ENCODE assay signal across 8 cellular contexts in the genomic region with DNA sequence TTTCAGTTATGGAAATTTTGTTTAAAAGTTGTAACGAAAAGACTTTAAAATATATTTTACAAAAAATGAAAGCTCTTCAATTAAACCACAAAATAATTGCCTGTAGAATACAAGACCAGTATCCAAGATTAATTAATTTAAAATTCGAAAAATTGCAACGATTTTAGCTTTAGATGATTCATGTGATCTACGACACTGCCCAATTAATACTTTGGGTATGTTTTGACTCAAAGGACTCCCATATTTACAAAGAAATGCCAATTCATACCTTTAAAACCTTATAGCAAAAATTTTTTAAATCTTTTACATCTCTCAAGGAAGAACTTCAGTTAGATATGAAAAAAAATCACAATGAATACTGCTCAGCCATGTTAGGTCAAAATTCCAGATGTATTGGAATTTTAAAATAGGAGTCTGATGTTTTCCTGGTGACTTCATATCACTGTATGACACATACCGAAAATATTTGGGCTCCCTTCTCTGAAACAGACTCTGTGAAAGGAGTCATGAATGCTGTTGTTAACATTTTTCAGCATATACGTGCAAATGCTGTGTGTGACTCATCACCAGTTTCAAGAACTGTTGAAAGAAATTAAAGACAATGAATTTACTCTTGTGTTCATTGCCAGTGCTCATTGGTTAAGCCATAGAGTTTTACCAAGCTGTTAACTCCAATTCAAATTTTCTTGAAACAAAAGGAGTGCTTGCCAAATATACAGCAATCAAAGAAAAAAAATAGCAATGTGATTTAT. TPM values are rescaled to one million over a fixed set of nuclear protein-coding genes. Genes with fewer than 3 reads are reported as not detected.
DNase-seq lines count a peak whose midpoint lies in the region; ATAC-seq and TF ChIP-seq lines count a peak whose summit lies in the region.

No MANE protein-coding gene starts in this region.

- POLR2A ChIA-PET in CD8-positive, alpha-beta T cell (lab: Charles Lee) = no interaction called here

- ATAC-seq in GM18502 (IDR thresholded peaks at IDR 0.05; ENCODE audit: poor library complexity, unreplicated experiment) = peak; percentile 72
- ATAC-seq in HG03066 (IDR thresholded peaks at IDR 0.05; ENCODE audit: low read depth, unreplicated experiment) = peak; percentile 91
- peak; percentile 44 for ATAC-seq in left ventricle myocardium superior
- ATAC-seq in CD8-positive, alpha-beta T cell = no peak
- ATAC-seq in T-helper 17 cell = no peak

- DNase-seq in SW480 (ENCODE audit: low spot score) (peak; percentile 77), left ventricle myocardium superior (no peak), T-helper 17 cell (no peak), epidermal melanocyte (ENCODE audit: insufficient read length, low spot score) (no peak)
- no peak for DNase-seq in CD8-positive, alpha-beta T cell
- no peak for DNase-seq in activated CD4-positive, alpha-beta T cell treated with anti-CD3 and anti-CD28 coated beads for 1 hour

- no peak overlapping the region for H3K27ac ChIP-seq in CD8-positive, alpha-beta T cell (ENCODE audit: low read depth, low read length)

- H3K27me3 ChIP-seq in CD8-positive, alpha-beta T cell (ENCODE audit: insufficient read depth, low read length) = no peaks in the 10 kb centered on the region

- H3K4me1 ChIP-seq in CD8-positive, alpha-beta T cell (ENCODE audit: insufficient read depth, low read length) = no peaks in the 10 kb centered on the region

- no peaks in the 10 kb centered on the region for H3K27me3 Mint-ChIP-seq in CD8-positive, alpha-beta T cell (ENCODE audit: low read depth)
- no peaks in the 10 kb centered on the region for H3K27me3 Mint-ChIP-seq in T-helper 17 cell

- no peaks in the 10 kb centered on the region for H3K9me3 Mint-ChIP-seq in CD8-positive, alpha-beta T cell

- no peak overlapping the region for H3K4me3 ChIP-seq in CD8-positive, alpha-beta T cell (ENCODE audit: low read depth, low read length)

- peaks cover 9% of the 10 kb centered on the region for H3K4me1 Mint-ChIP-seq in CD8-positive, alpha-beta T cell (ENCODE audit: low read depth)
- no peaks in the 10 kb centered on the region for H3K4me1 Mint-ChIP-seq in T-helper 17 cell

- no peak for TF ChIP-seq CTCF in CD8-positive, alpha-beta T cell (IDR thresholded peaks at IDR 0.05)

- no peak overlapping the region for H3K27ac Mint-ChIP-seq in CD8-positive, alpha-beta T cell
- H3K27ac Mint-ChIP-seq in T-helper 17 cell = no peak overlapping the region

- H3K36me3 Mint-ChIP-seq in CD8-positive, alpha-beta T cell = no peaks in the 10 kb centered on the region
- peaks cover 4% of the 10 kb centered on the region for H3K36me3 Mint-ChIP-seq in T-helper 17 cell (ENCODE audit: low read depth)

- H3K36me3 ChIP-seq in CD8-positive, alpha-beta T cell (ENCODE audit: insufficient read depth, low read length) = no peaks in the 10 kb centered on the region

- no peaks in the 10 kb centered on the region for H3K9me3 ChIP-seq in CD8-positive, alpha-beta T cell (ENCODE audit: low read length)
- no peaks in the 10 kb centered on the region for H3K9me3 ChIP-seq in T-helper 17 cell (ENCODE audit: control insufficient read depth, low read length, poor library complexity, severe bottlenecking)

- CTCF ChIA-PET in CD8-positive, alpha-beta T cell (lab: Charles Lee) = no interaction called here

- no peak overlapping the region for H3K4me3 Mint-ChIP-seq in CD8-positive, alpha-beta T cell
- H3K4me3 Mint-ChIP-seq in T-helper 17 cell = no peak overlapping the region

- intact Hi-C loops in left ventricle myocardium superior (cut with micrococcal nuclease) = no loop called here
- intact Hi-C loops in CD8-positive, alpha-beta T cell (cut with DNase I, micrococcal nuclease) = no loop called here

RNA-seq across cellular contexts. Expression of a gene that starts 13.8 kb away (rescaled TPM):
- total RNA-seq in left ventricle myocardium superior (56.3 TPM), T-helper 17 cell (10 to 100 TPM; 15.6 to 19.6 TPM)
- 10 to 100 TPM; 17.9 to 19.1 TPM for total RNA-seq in CD8-positive, alpha-beta T cell

Comparison
In these comparisons a context has a peak if more than half of its experiments do, and no peak if none do; other contexts are left out.
1. ATAC-seq: peak in GM18502 (single experiment), HG03066 (single experiment) and left ventricle myocardium superior (single experiment); none in CD8-positive, alpha-beta T cell (single experiment) and T-helper 17 cell (single experiment).